16 cellular contexts compared by ENCODE assay signal in the genomic region with DNA sequence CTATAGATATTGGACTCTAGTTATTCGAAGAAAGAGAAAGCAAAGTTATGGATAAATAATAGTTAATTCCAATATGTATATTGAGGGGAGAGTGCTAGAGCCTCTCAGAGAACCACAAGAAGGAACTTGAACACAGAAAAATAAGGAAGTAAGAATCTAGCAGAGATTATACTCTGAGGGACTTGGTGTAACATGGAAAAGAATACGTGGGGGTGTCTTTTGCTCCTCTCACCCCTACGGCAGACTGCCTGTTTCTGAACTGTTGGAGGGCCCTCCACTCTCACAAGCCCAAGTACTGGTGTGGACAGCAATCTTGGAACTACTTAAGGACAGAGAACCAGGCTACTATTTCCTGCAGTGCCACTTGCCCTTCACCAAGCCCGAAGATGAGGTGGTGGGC.
DNase-seq lines count a peak whose midpoint lies in the region; ATAC-seq, FAIRE-seq and TF ChIP-seq lines count a peak whose summit lies in the region.
"Had no signal": no experiment of that assay in that cellular context is flagged by ENCODE, and none has a peak within 500 bp of the region (broad histone marks: within the 10 kb centered on the region; RNA-seq: fewer than 3 reads in every experiment).

No MANE protein-coding gene starts in this region.

- H3K36me3 Mint-ChIP-seq in activated T-helper 17 cell treated with anti-CD3 and anti-CD28 coated beads, Interleukin-2, amount 50 U/mL, for 72 hours (ENCODE audit: low read depth), result no peaks in the 10 kb centered on the region

- H3K9ac ChIP-seq in kidney (ENCODE audit: low read length in 2 of 2), result no peak overlapping the region
- H3K9ac ChIP-seq: SK-N-SH had no signal

- DNase-seq in GM20000 (ENCODE audit: low spot score), result peak; percentile 6
- DNase-seq in NB4 (ENCODE audit: low read depth), result peak; percentile 1
- no peak for DNase-seq in brain microvascular endothelial cell
- DNase-seq in pons (ENCODE audit: low spot score), result peak; percentile 7
- no peak for DNase-seq in left lung
- DNase-seq in HT-29 (ENCODE audit: low spot score), result no peak
- DNase-seq in kidney, result no peak
- DNase-seq: activated CD4-positive, alpha-beta memory T cell treated with anti-CD3 and anti-CD28 coated beads, Interleukin-2, amount 10 ng/mL, durations not matched to agents 7 days and 5 days; DMS 273 treated with DMSO at 0.1 percent for 48 hours; NCI-H1048; NCI-H69; SK-N-SH; stimulated activated CD4-positive, alpha-beta T cell treated with anti-CD3 and anti-CD28 coated beads, Interleukin-12 subunit alpha, Interleukin-12 subunit beta, amount 100 ng/mL, for 4 hours had no signal

- H3K36me3 ChIP-seq in brain microvascular endothelial cell (replicated peaks) (no peaks in the 10 kb centered on the region), left lung (no peaks in the 10 kb centered on the region), kidney (ENCODE audit: control insufficient read depth in 1 of 2, insufficient read depth in 2 of 2, low read length in 2 of 2) (no peaks in the 10 kb centered on the region)
- H3K36me3 ChIP-seq: ascending aorta had no signal

- H3K9me3 Mint-ChIP-seq in activated T-helper 17 cell treated with anti-CD3 and anti-CD28 coated beads, Interleukin-2, amount 50 U/mL, for 72 hours, result peaks cover 15% of the 10 kb centered on the region

- H3K4me1 Mint-ChIP-seq in activated T-helper 17 cell treated with anti-CD3 and anti-CD28 coated beads, Interleukin-2, amount 50 U/mL, for 72 hours, result no peaks in the 10 kb centered on the region
- H3K4me1 Mint-ChIP-seq: activated CD4-positive, alpha-beta memory T cell treated with anti-CD3 and anti-CD28 coated beads, Interleukin-2, amount 10 ng/mL, durations not matched to agents 7 days and 5 days had no signal

- in situ Hi-C loops in brain microvascular endothelial cell (cut with HindIII; ENCODE audit: low pct_ligation_motif_present, low sequenced_read_pairs), result no loop called here

- TF ChIP-seq POLR2A in NB4 (IDR thresholded peaks at IDR 0.05; ENCODE audit: extremely low read depth, insufficient read length), result no peak

- no peak for ATAC-seq in activated T-helper 17 cell treated with anti-CD3 and anti-CD28 coated beads, Interleukin-2, amount 50 U/mL, for 72 hours (replicated peaks)
- ATAC-seq in left lung, result no peak

- H3K4me3 Mint-ChIP-seq in activated T-helper 17 cell treated with anti-CD3 and anti-CD28 coated beads, Interleukin-2, amount 50 U/mL, for 72 hours, result no peak overlapping the region
- H3K4me3 Mint-ChIP-seq: activated CD4-positive, alpha-beta memory T cell treated with anti-CD3 and anti-CD28 coated beads, Interleukin-2, amount 10 ng/mL, durations not matched to agents 7 days and 5 days had no signal

- H3K27ac Mint-ChIP-seq in activated T-helper 17 cell treated with anti-CD3 and anti-CD28 coated beads, Interleukin-2, amount 50 U/mL, for 72 hours, result no peak overlapping the region
- H3K27ac Mint-ChIP-seq: activated CD4-positive, alpha-beta memory T cell treated with anti-CD3 and anti-CD28 coated beads, Interleukin-2, amount 10 ng/mL, durations not matched to agents 7 days and 5 days had no signal

- H3K27me3 ChIP-seq in brain microvascular endothelial cell (replicated peaks) (no peaks in the 10 kb centered on the region), left lung (no peaks in the 10 kb centered on the region)
- H3K27me3 ChIP-seq: ascending aorta had no signal

- no peak for FAIRE-seq in kidney (lab: Jason Lieb, UNC)
- FAIRE-seq: GM12891 had no signal

- intact Hi-C loops in left lung (cut with DNase I) (no loop called here), kidney (cut with DNase I) (no loop called here)

- no peaks in the 10 kb centered on the region for H3K27me3 Mint-ChIP-seq in activated T-helper 17 cell treated with anti-CD3 and anti-CD28 coated beads, Interleukin-2, amount 50 U/mL, for 72 hours
- H3K27me3 Mint-ChIP-seq: activated CD4-positive, alpha-beta memory T cell treated with anti-CD3 and anti-CD28 coated beads, Interleukin-2, amount 10 ng/mL, durations not matched to agents 7 days and 5 days had no signal

- H3K27ac ChIP-seq in brain microvascular endothelial cell, result no peak overlapping the region
- no peak overlapping the region for H3K27ac ChIP-seq in left lung
- H3K27ac ChIP-seq in kidney (ENCODE audit: low read depth in 2 of 2, low read length in 2 of 2), result no peak overlapping the region
- H3K27ac ChIP-seq: ascending aorta had no signal

- H3K4me1 ChIP-seq in left lung (no peaks in the 10 kb centered on the region), kidney (ENCODE audit: control insufficient read depth in 1 of 2, insufficient read depth in 1 of 2, low read depth in 1 of 2, low read length in 2 of 2) (no peaks in the 10 kb centered on the region)
- H3K4me1 ChIP-seq: ascending aorta had no signal

- no peak overlapping the region for H3K4me3 ChIP-seq in NB4 (ENCODE audit: low read depth, low read length)
- peak overlapping the region; percentile 53 for H3K4me3 ChIP-seq in brain microvascular endothelial cell (ENCODE audit: low read depth, low read length)
- peak overlapping the region in 1 of 2 donors; percentile 13 for H3K4me3 ChIP-seq in left lung
- no peak overlapping the region for H3K4me3 ChIP-seq in kidney (ENCODE audit: low read length in 2 of 2)
- H3K4me3 ChIP-seq: ascending aorta had no signal

- TF ChIP-seq CTCF in GM20000 (IDR thresholded peaks at IDR 0.05; ENCODE audit: extremely low read depth, missing control alignments), result no peak
- TF ChIP-seq CTCF in NB4 (IDR thresholded peaks at IDR 0.05; ENCODE audit: low read depth, low read length), result no peak
- TF ChIP-seq CTCF in brain microvascular endothelial cell (IDR thresholded peaks at IDR 0.05; ENCODE audit: low read depth, low read length, missing control alignments), result no peak
- TF ChIP-seq CTCF in left lung (IDR thresholded peaks at IDR 0.05), result no peak
- no peak for TF ChIP-seq CTCF in kidney (IDR thresholded peaks at IDR 0.05; ENCODE audit: borderline replicate concordance, extremely low read depth, insufficient read depth)

- peaks cover 0 to 28% of the 10 kb centered on the region in 2 donors for H3K9me3 ChIP-seq in left lung
- H3K9me3 ChIP-seq in kidney (ENCODE audit: control insufficient read depth in 1 of 2, low read length in 2 of 2), result peaks cover 3 to 5% of the 10 kb centered on the region in 2 donors

Comparison
In these comparisons a context has a peak if more than half of its experiments do, and no peak if none do; other contexts are left out.
1. DNase-seq: peak in GM20000 (single experiment), NB4 (single experiment) and pons (single experiment); none in brain microvascular endothelial cell (single experiment), left lung (0 of 2), HT-29 (single experiment) and kidney (single experiment).